ENCODE assay signal across 14 cellular contexts in the genomic region with DNA sequence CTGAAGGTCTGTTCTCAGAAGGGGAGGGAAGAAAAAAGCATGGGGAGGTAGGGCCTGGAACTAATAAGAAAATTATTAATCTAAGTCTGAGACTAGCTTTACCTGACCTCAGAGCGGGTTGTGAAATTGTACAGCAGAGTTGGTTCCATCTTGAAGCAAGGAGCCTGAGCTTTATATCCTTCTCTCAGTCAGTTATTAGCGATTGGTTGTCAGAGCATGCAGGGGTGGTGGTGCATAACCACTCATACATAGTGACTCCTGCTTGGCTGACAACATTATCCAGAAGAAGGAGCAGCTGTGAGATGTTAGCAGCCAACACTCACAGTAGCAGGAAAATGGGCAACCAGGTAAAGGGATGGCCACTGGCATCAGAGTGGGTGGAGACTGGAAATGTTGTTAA.
"Had no signal": no experiment of that assay in that cellular context is flagged by ENCODE, and none has a peak within 500 bp of the region (broad histone marks: within the 10 kb centered on the region; RNA-seq: fewer than 3 reads in every experiment).

No MANE protein-coding gene starts in this region.

- H3K4me1 ChIP-seq: heart right ventricle had no signal

- H3K4me3 ChIP-seq: dorsolateral prefrontal cortex, heart right ventricle had no signal

- H3K4me3 Mint-ChIP-seq: naive thymus-derived CD4-positive, alpha-beta T cell; nephron progenitor cell had no signal

- H3K27ac Mint-ChIP-seq: naive thymus-derived CD4-positive, alpha-beta T cell; nephron progenitor cell had no signal

- DNase-seq: cortex of kidney; dorsolateral prefrontal cortex; effector CD8-positive, alpha-beta T cell; heart right ventricle; islet precursor cell; naive thymus-derived CD4-positive, alpha-beta T cell; nephron progenitor cell; right cardiac atrium; small intestine; stimulated activated CD4-positive, alpha-beta T cell treated with anti-CD3 and anti-CD28 coated beads, Interleukin-12 subunit alpha, Interleukin-12 subunit beta, amount 100 ng/mL, for 4 hours; stimulated activated naive CD4-positive, alpha-beta T cell had no signal

- H3K27me3 Mint-ChIP-seq: naive thymus-derived CD4-positive, alpha-beta T cell had no signal

- H3K27ac ChIP-seq: dorsolateral prefrontal cortex, heart right ventricle, neutrophil had no signal

- H3K4me1 Mint-ChIP-seq: naive thymus-derived CD4-positive, alpha-beta T cell; nephron progenitor cell had no signal

- H3K36me3 Mint-ChIP-seq: naive thymus-derived CD4-positive, alpha-beta T cell had no signal

- H3K27me3 ChIP-seq: dorsolateral prefrontal cortex, heart right ventricle, neutrophil had no signal

- ATAC-seq: esophagus mucosa; heart right ventricle; left lobe of liver; naive thymus-derived CD4-positive, alpha-beta T cell; right cardiac atrium had no signal

- H3K36me3 ChIP-seq: heart right ventricle, neutrophil had no signal
